In the genomic region with DNA sequence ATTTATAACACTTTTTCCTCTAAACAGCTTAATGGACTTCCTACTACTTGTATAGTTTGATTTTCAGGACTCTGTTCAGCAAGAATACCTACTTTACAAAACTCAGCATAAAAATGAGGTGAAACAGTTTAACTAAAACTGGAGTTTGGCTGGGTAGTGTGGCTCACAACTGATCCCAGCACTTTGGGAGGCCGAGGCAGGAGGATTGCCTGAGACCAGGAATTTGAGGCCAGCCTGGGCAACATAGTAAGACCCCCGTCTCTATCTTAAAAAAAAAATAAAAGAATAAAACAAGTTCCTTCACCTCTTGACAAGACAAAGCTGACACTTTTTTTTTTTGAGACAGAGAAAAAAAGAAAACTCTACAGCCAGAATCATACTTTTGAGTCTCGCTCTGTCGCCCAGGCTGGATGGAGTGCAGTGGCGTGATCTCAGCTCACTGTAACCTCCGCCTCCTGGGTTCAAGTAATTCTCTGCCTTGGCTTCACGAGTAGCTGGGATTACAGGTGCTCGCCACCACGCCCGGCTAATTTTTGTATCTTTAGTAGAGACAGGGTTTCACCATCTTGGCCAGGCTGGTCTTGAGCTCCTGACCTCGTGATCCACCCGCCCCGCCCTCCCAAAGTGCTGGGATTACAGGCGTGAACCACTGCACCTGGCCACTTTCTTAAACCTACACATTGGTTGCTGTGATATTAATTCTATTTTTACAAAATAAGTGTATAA, we compare ENCODE assay signal across 13 cellular contexts. TPM values are rescaled to one million over a fixed set of nuclear protein-coding genes. Genes with fewer than 3 reads are reported as not detected.
A peak's percentile ranks its signal among the peaks of the same experiment; 100 is the strongest.
DNase-seq lines count a peak whose midpoint lies in the region; ATAC-seq, FAIRE-seq and TF ChIP-seq lines count a peak whose summit lies in the region.
"Had no signal": no experiment of that assay in that cellular context is flagged by ENCODE, and none has a peak within 500 bp of the region (broad histone marks: within the 10 kb centered on the region; RNA-seq: fewer than 3 reads in every experiment).

No MANE protein-coding gene starts in this region.

- CTCF ChIA-PET in CD4-positive, alpha-beta memory T cell (lab: Charles Lee; ENCODE audit: partially characterized antibody) = interaction anchor here (2.2 to 2.6 kb wide), 2 partner anchors 11 to 16 kb away, joined by 6 read pairs; a partner anchor contains a TSS
- CTCF ChIA-PET in HEK293T (lab: Yijun Ruan, JAX) = interaction anchor here (0.9 kb wide), 1 partner anchor 70 kb away, joined by 3 read pairs; no protein-coding TSS in a partner anchor

- H3K36me3 ChIP-seq in CD4-positive, alpha-beta memory T cell (ENCODE audit: insufficient read depth, low read length) = peaks cover 28% of the 10 kb centered on the region
- H3K36me3 ChIP-seq in MG63 (peaks cover 38% of the 10 kb centered on the region), astrocyte (ENCODE audit: insufficient read depth, low read length) (peaks cover 36% of the 10 kb centered on the region)

- peaks cover 25 to 48% (median 37%) of the 10 kb centered on the region in 4 donors for H3K4me1 Mint-ChIP-seq in CD4-positive, alpha-beta memory T cell
- H3K4me1 Mint-ChIP-seq in astrocyte (ENCODE audit: low read depth, unreplicated experiment) (peaks cover 20% of the 10 kb centered on the region), nephron progenitor cell (peaks cover 41% of the 10 kb centered on the region)

- H3K9me3 ChIP-seq in CD4-positive, alpha-beta memory T cell (ENCODE audit: control insufficient read depth in 1 of 2, low read length in 2 of 2) = no peaks in the 10 kb centered on the region
- no peaks in the 10 kb centered on the region for H3K9me3 ChIP-seq in MG63
- no peaks in the 10 kb centered on the region for H3K9me3 ChIP-seq in astrocyte (ENCODE audit: insufficient read depth, low read depth, low read length)

- no peak for FAIRE-seq in astrocyte (lab: Jason Lieb, UNC)
- FAIRE-seq: D721Med had no signal

- no peak overlapping the region for H2AFZ ChIP-seq in astrocyte (ENCODE audit: low read depth, low read length)

- H4K20me1 ChIP-seq in astrocyte (ENCODE audit: insufficient read depth, low read length) = peaks cover 64% of the 10 kb centered on the region

- DNase-seq in CD4-positive, alpha-beta memory T cell = no peak
- DNase-seq in MG63 (no peak), astrocyte (ENCODE audit: low read depth) (no peak), nephron progenitor cell (no peak), HUDEP-2 (lab: John Stamatoyannopoulos, UW; ENCODE audit: unreplicated experiment in 76 of 76) (no peak), HEK293T (ENCODE audit: extremely low spot score) (no peak)
- DNase-seq: activated CD4-positive, alpha-beta T cell treated with anti-CD3 and anti-CD28 coated beads for 48 hours; NCI-H2029 had no signal

- no peaks in the 10 kb centered on the region for H3K9me3 Mint-ChIP-seq in CD4-positive, alpha-beta memory T cell
- H3K9me3 Mint-ChIP-seq in astrocyte (ENCODE audit: unreplicated experiment) = no peaks in the 10 kb centered on the region
- H3K9me3 Mint-ChIP-seq in nephron progenitor cell = no peaks in the 10 kb centered on the region

- intact Hi-C loops in CD4-positive, alpha-beta memory T cell (cut with micrococcal nuclease) = no loop called here

- POLR2A ChIA-PET in CD4-positive, alpha-beta memory T cell (lab: Charles Lee; ENCODE audit: partially characterized antibody) = interaction anchor here (1.2 to 6.3 kb wide), 4 partner anchors 11 to 58 kb away, joined by 3 to 116 read pairs (median 40); a partner anchor contains a TSS
- POLR2A ChIA-PET in HEK293T (lab: Yijun Ruan, JAX) = interaction anchor here (1.1 kb wide), 1 partner anchor 13 kb away, joined by 3 read pairs; no protein-coding TSS in a partner anchor

- peaks cover 45% of the 10 kb centered on the region for H3K4me1 ChIP-seq in CD4-positive, alpha-beta memory T cell (ENCODE audit: insufficient read depth, low read length)
- H3K4me1 ChIP-seq in astrocyte (ENCODE audit: insufficient read depth, low read length) = peaks cover 28% of the 10 kb centered on the region

- no peaks in the 10 kb centered on the region for H3K27me3 Mint-ChIP-seq in CD4-positive, alpha-beta memory T cell
- no peaks in the 10 kb centered on the region for H3K27me3 Mint-ChIP-seq in astrocyte (ENCODE audit: low read depth, unreplicated experiment)
- H3K27me3 Mint-ChIP-seq in nephron progenitor cell (ENCODE audit: low read depth, poor library complexity) = no peaks in the 10 kb centered on the region

- peaks cover 5 to 44% of the 10 kb centered on the region in 2 donors for H3K36me3 Mint-ChIP-seq in CD4-positive, alpha-beta memory T cell
- H3K36me3 Mint-ChIP-seq in astrocyte (ENCODE audit: low read depth, unreplicated experiment) (peaks cover 19% of the 10 kb centered on the region), nephron progenitor cell (ENCODE audit: low read depth) (peaks cover 45% of the 10 kb centered on the region)

- H3K4me3 Mint-ChIP-seq in CD4-positive, alpha-beta memory T cell = peak overlapping the region in 2 of 8 donors; percentile 32 to 84
- H3K4me3 Mint-ChIP-seq in astrocyte (ENCODE audit: unreplicated experiment) (peak overlapping the region; percentile 88), nephron progenitor cell (peak overlapping the region; percentile 86)

- no peak overlapping the region for H3K4me3 ChIP-seq in CD4-positive, alpha-beta memory T cell (ENCODE audit: low read length in 2 of 2)
- peak overlapping the region; percentile 67; the same call in 1 of the 2 replicates for H3K4me3 ChIP-seq in MG63
- H3K4me3 ChIP-seq in astrocyte (ENCODE audit: insufficient read depth, low read depth, low read length) = no peak overlapping the region

- H3K27me3 ChIP-seq in CD4-positive, alpha-beta memory T cell (ENCODE audit: insufficient read depth, low read length) = no peaks in the 10 kb centered on the region
- H3K27me3 ChIP-seq in MG63 (no peaks in the 10 kb centered on the region), astrocyte (ENCODE audit: insufficient read depth, low read length) (no peaks in the 10 kb centered on the region)

- no peak overlapping the region for H3K9ac ChIP-seq in astrocyte (ENCODE audit: low read length)

- peaks cover 82% of the 10 kb centered on the region for H3K79me2 ChIP-seq in astrocyte (ENCODE audit: insufficient read depth, low read length)

- no peak overlapping the region for H3K27ac ChIP-seq in CD4-positive, alpha-beta memory T cell (ENCODE audit: low read depth, low read length)
- H3K27ac ChIP-seq in astrocyte (ENCODE audit: low read depth, low read length) = no peak overlapping the region

- no peak for ATAC-seq in GM21576 (IDR thresholded peaks at IDR 0.05; ENCODE audit: unreplicated experiment)
- no peak for ATAC-seq in HG02798 (IDR thresholded peaks at IDR 0.05; ENCODE audit: poor library complexity, unreplicated experiment)

- H3K4me2 ChIP-seq in astrocyte (ENCODE audit: low read length) = peak overlapping the region; percentile 96

- TF ChIP-seq CTCF in astrocyte (IDR thresholded peaks at IDR 0.05; ENCODE audit: insufficient read depth, low read depth, low read length) = no peak
- no peak for TF ChIP-seq CTCF in nephron progenitor cell (IDR thresholded peaks at IDR 0.05)

- peak overlapping the region in 4 of 7 donors; percentile 15 to 81 (median 63) for H3K27ac Mint-ChIP-seq in CD4-positive, alpha-beta memory T cell
- H3K27ac Mint-ChIP-seq in astrocyte (ENCODE audit: unreplicated experiment) (no peak overlapping the region), nephron progenitor cell (no peak overlapping the region)

TF ChIP-seq in HEK293T, 16 proteins besides CTCF, POLR2A, EP300 and RAD21:
- TF ChIP-seq BHLHE40 (IDR thresholded peaks at IDR 0.05; ENCODE audit: borderline replicate concordance) (no peak), ZNF384 (IDR thresholded peaks at IDR 0.05) (no peak), LEF1 (IDR thresholded peaks at IDR 0.05; ENCODE audit: borderline replicate concordance) (no peak), SP1 (IDR thresholded peaks at IDR 0.05) (no peak), L3MBTL2 (conservative IDR thresholded peaks at IDR 0.05) (no peak), HDGF (IDR thresholded peaks at IDR 0.05; ENCODE audit: borderline replicate concordance) (no peak), SUZ12 (IDR thresholded peaks at IDR 0.05) (no peak), CTBP1 (IDR thresholded peaks at IDR 0.05; ENCODE audit: borderline replicate concordance) (no peak), NFRKB (IDR thresholded peaks at IDR 0.05) (no peak), FOXA1 (IDR thresholded peaks at IDR 0.05) (no peak), FOXK2 (IDR thresholded peaks at IDR 0.05) (no peak), ELF4 (IDR thresholded peaks at IDR 0.05) (no peak)

RNA-seq across cellular contexts. Expression of a gene that starts 2.6 kb away (rescaled TPM):
- total RNA-seq in CD4-positive, alpha-beta memory T cell = 10 to 100 TPM; 11.8 TPM
- 10 to 100 TPM; 12.6 to 18.0 TPM for polyA plus RNA-seq in CD4-positive, alpha-beta memory T cell
- 9.1 and 28.5 TPM in 2 replicates for total RNA-seq in MG63 (2014; rRNA removed; shearing (Covaris generic); ENCODE audit: low replicate concordance)
- total RNA-seq in astrocyte = 14.9 and 15.0 TPM in 2 replicates

RNA-seq across cellular contexts. Expression of a gene that starts 11.6 kb away (rescaled TPM):
- 10 to 100 TPM; 66.0 to 66.1 TPM for total RNA-seq in CD4-positive, alpha-beta memory T cell
- polyA plus RNA-seq in CD4-positive, alpha-beta memory T cell = 10 to 100 TPM; 31.3 to 34.1 TPM
- total RNA-seq in MG63 (2014; rRNA removed; shearing (Covaris generic); ENCODE audit: low replicate concordance) = 34.1 and 51.9 TPM in 2 replicates
- total RNA-seq in astrocyte = 32.4 and 36.7 TPM in 2 replicates

RNA-seq across cellular contexts. Expression of a gene that starts 11.8 kb away (rescaled TPM):
- total RNA-seq in CD4-positive, alpha-beta memory T cell = 10 to 100 TPM; 30.9 to 31.9 TPM
- polyA plus RNA-seq in CD4-positive, alpha-beta memory T cell = 10 to 100 TPM; 23.4 to 24.4 TPM
- 24.0 and 32.6 TPM in 2 replicates for total RNA-seq in MG63 (2014; rRNA removed; shearing (Covaris generic); ENCODE audit: low replicate concordance)
- 34.3 and 35.7 TPM in 2 replicates for total RNA-seq in astrocyte

RNA-seq across cellular contexts. Expression of a gene that starts 16.6 kb away (rescaled TPM):
- total RNA-seq in CD4-positive, alpha-beta memory T cell = 10 to 100 TPM; 46.7 to 48.3 TPM
- polyA plus RNA-seq in CD4-positive, alpha-beta memory T cell = 10 to 100 TPM; 27.2 to 41.2 TPM
- 31.3 and 34.5 TPM in 2 replicates for total RNA-seq in MG63 (2014; rRNA removed; shearing (Covaris generic); ENCODE audit: low replicate concordance)
- total RNA-seq in astrocyte = 27.9 and 28.9 TPM in 2 replicates

RNA-seq across cellular contexts. Expression of a gene that starts 23.8 kb away (rescaled TPM):
- total RNA-seq in CD4-positive, alpha-beta memory T cell = 1 to 10 TPM; 2.5 to 5.4 TPM
- under 1 TPM in 1 of 2 donors, not detected in 1; 0.30 TPM for polyA plus RNA-seq in CD4-positive, alpha-beta memory T cell
- total RNA-seq in MG63 (2014; rRNA removed; shearing (Covaris generic); ENCODE audit: low replicate concordance) = not detected in 2 replicates
- total RNA-seq in astrocyte = 0.58 and 0.64 TPM in 2 replicates
- total RNA-seq: H4, lower leg skin had no signal

Comparison
In these comparisons a context has a peak if more than half of its experiments do, and no peak if none do; other contexts are left out.
1. H3K27ac Mint-ChIP-seq: peak in CD4-positive, alpha-beta memory T cell (4 of 7); none in astrocyte (single experiment) and nephron progenitor cell (single experiment).